3 cellular contexts compared by ENCODE assay signal in the genomic region with DNA sequence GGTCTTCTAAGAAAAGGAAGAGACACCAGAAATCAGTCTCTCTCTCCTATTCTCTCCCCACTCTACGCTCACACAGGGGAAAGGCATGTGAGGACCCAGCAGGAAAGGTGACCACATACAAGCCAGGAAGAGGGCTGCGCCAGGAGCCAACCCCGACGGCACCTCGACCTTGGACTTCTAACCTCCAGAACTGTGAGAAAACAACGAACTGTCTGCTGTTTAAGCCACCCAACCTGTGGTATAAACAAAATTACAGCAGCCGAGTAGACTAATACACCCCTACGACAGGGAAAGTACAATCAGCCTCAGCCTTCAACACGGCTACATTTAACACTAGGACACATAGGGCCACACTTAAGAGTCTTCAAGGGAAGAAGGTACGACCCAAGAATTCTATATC. TPM values are rescaled to one million over a fixed set of nuclear protein-coding genes. Genes with fewer than 3 reads are reported as not detected.
"Had no signal": no experiment of that assay in that cellular context is flagged by ENCODE, and none has a peak within 500 bp of the region (broad histone marks: within the 10 kb centered on the region; RNA-seq: fewer than 3 reads in every experiment).

No MANE protein-coding gene starts in this region.

RNA-seq across cellular contexts. Expression of gene LRRC61, which starts 26.4 kb away (rescaled TPM):
- total RNA-seq: myocyte had no signal

RNA-seq across cellular contexts. Expression of gene RARRES2, which starts 44.6 kb away (rescaled TPM):
- total RNA-seq: glomerular endothelial cell had no signal
- polyA plus RNA-seq: keratinocyte had no signal
